Comparison of ENCODE assay signal across 15 cellular contexts in the genomic region with DNA sequence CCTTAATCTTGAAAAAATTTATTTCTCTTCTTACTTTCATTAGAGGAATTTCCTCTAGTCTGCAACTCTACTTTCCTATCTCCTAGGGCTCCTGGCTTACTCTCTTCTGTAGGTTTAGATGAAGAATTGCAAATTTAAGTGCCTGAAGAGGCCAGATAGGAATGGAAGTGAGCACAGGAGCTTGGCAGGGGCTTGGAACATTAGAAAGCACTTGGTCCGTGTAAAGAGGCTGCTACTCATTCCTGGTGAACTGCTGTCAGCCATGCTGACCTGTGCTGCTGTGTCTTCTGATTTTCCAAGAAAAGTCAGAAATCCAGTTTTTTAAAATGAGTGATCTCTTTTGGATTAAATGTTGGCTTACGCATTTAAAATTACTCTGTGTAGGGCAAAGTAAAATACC.
DNase-seq lines count a peak whose midpoint lies in the region; ATAC-seq and TF ChIP-seq lines count a peak whose summit lies in the region.
"Had no signal": no experiment of that assay in that cellular context is flagged by ENCODE, and none has a peak within 500 bp of the region (broad histone marks: within the 10 kb centered on the region; RNA-seq: fewer than 3 reads in every experiment).

No MANE protein-coding gene starts in this region.

- H3K36me3 Mint-ChIP-seq in endothelial cell (ENCODE audit: low read depth, unreplicated experiment) (no peaks in the 10 kb centered on the region), neural progenitor cell (peaks cover 2% of the 10 kb centered on the region), nephron progenitor cell (ENCODE audit: low read depth) (no peaks in the 10 kb centered on the region)
- H3K36me3 Mint-ChIP-seq: CD4-positive, alpha-beta memory T cell had no signal

- no peaks in the 10 kb centered on the region for H3K9me3 ChIP-seq in left ventricle myocardium inferior (replicated peaks)
- H3K9me3 ChIP-seq in heart right ventricle: no peaks in the 10 kb centered on the region
- H3K9me3 ChIP-seq in neural progenitor cell (ENCODE audit: low read depth): no peaks in the 10 kb centered on the region
- no peaks in the 10 kb centered on the region for H3K9me3 ChIP-seq in vagina

- H3K4me3 ChIP-seq in left ventricle myocardium inferior (no peak overlapping the region), heart right ventricle (no peak overlapping the region), neural progenitor cell (no peak overlapping the region), vagina (no peak overlapping the region)

- H3K9me3 Mint-ChIP-seq in endothelial cell (ENCODE audit: unreplicated experiment): no peaks in the 10 kb centered on the region
- H3K9me3 Mint-ChIP-seq in neural progenitor cell: no peaks in the 10 kb centered on the region
- H3K9me3 Mint-ChIP-seq in nephron progenitor cell: peaks cover 7% of the 10 kb centered on the region
- H3K9me3 Mint-ChIP-seq: CD4-positive, alpha-beta memory T cell; HFFc6 had no signal

- DNase-seq in left ventricle myocardium inferior (no peak), heart right ventricle (no peak), endothelial cell (ENCODE audit: low spot score) (no peak), neural progenitor cell (ENCODE audit: low spot score) (no peak), vagina (ENCODE audit: extremely low spot score in 2 of 2) (no peak), nephron progenitor cell (no peak)
- DNase-seq in activated CD4-positive, CD25-positive, alpha-beta regulatory T cell treated with anti-CD3 and anti-CD28 coated beads, Interleukin-2, amount 50 U/mL, for 72 hours: no peak
- DNase-seq: ACHN; CD4-positive, alpha-beta memory T cell; DMS79 treated with DMSO at 0.1 percent for 48 hours; EL; HCEC 1CT; HFFc6 had no signal

- H3F3A ChIP-seq in neural progenitor cell (ENCODE audit: low read depth): no peaks in the 10 kb centered on the region

- H4K20me1 ChIP-seq in neural progenitor cell (ENCODE audit: low read depth): no peaks in the 10 kb centered on the region

- H3K27me3 Mint-ChIP-seq in endothelial cell (ENCODE audit: unreplicated experiment): no peaks in the 10 kb centered on the region
- H3K27me3 Mint-ChIP-seq in neural progenitor cell (ENCODE audit: insufficient read depth, low read depth): peaks cover 2% of the 10 kb centered on the region
- peaks cover 5% of the 10 kb centered on the region for H3K27me3 Mint-ChIP-seq in nephron progenitor cell (ENCODE audit: low read depth, poor library complexity)

- H3K4me2 ChIP-seq in neural progenitor cell: no peak overlapping the region

- H3K27me3 ChIP-seq in left ventricle myocardium inferior (ENCODE audit: low read depth) (no peaks in the 10 kb centered on the region), heart right ventricle (no peaks in the 10 kb centered on the region), neural progenitor cell (no peaks in the 10 kb centered on the region), vagina (no peaks in the 10 kb centered on the region)

- WGBS in heart right ventricle, 2 donors: 66 to 68% methylated on average over 2 of the region's 2 CpGs

- H3K79me2 ChIP-seq in neural progenitor cell (ENCODE audit: low read depth): no peaks in the 10 kb centered on the region

- H3K27ac ChIP-seq in left ventricle myocardium inferior (replicated peaks) (peak overlapping the region; percentile 4), heart right ventricle (peak overlapping the region in 2 of 10 donors; percentile 27 to 32), neural progenitor cell (no peak overlapping the region), vagina (no peak overlapping the region)
- H3K27ac ChIP-seq: C4-2B had no signal

- no peak overlapping the region for H3K4me3 Mint-ChIP-seq in endothelial cell (ENCODE audit: unreplicated experiment)
- no peak overlapping the region for H3K4me3 Mint-ChIP-seq in neural progenitor cell
- no peak overlapping the region for H3K4me3 Mint-ChIP-seq in nephron progenitor cell
- H3K4me3 Mint-ChIP-seq: CD4-positive, alpha-beta memory T cell; HFFc6 had no signal

- TF ChIP-seq CTCF in left ventricle myocardium inferior (IDR thresholded peaks at IDR 0.05; ENCODE audit: borderline replicate concordance): no peak
- no peak for TF ChIP-seq CTCF in heart right ventricle (IDR thresholded peaks at IDR 0.05)
- no peak for TF ChIP-seq CTCF in endothelial cell (IDR thresholded peaks at IDR 0.05; ENCODE audit: unreplicated experiment)
- no peak for TF ChIP-seq CTCF in neural progenitor cell (IDR thresholded peaks at IDR 0.05)
- no peak for TF ChIP-seq CTCF in vagina (IDR thresholded peaks at IDR 0.05)
- TF ChIP-seq CTCF in nephron progenitor cell (IDR thresholded peaks at IDR 0.05): no peak

- peak overlapping the region; percentile 67 for H2AFZ ChIP-seq in neural progenitor cell (replicated peaks)

- ATAC-seq in heart right ventricle: no peak
- ATAC-seq: HepG2 had no signal

- no peak overlapping the region for H3K9ac ChIP-seq in neural progenitor cell

- peaks cover 34% of the 10 kb centered on the region for H3K4me1 Mint-ChIP-seq in endothelial cell (ENCODE audit: unreplicated experiment)
- H3K4me1 Mint-ChIP-seq in neural progenitor cell: peaks cover 6% of the 10 kb centered on the region
- H3K4me1 Mint-ChIP-seq in nephron progenitor cell: peaks cover 33% of the 10 kb centered on the region
- H3K4me1 Mint-ChIP-seq: CD4-positive, alpha-beta memory T cell had no signal

- H3K4me1 ChIP-seq in left ventricle myocardium inferior (peaks cover 22% of the 10 kb centered on the region), heart right ventricle (peaks cover 0 to 28% (median 13%) of the 10 kb centered on the region in 9 donors), neural progenitor cell (peaks cover 3% of the 10 kb centered on the region), vagina (peaks cover 8% of the 10 kb centered on the region)

- TF ChIP-seq POLR2A in vagina (IDR thresholded peaks at IDR 0.05): no peak

- H3K27ac Mint-ChIP-seq in endothelial cell (ENCODE audit: unreplicated experiment) (peak overlapping the region; percentile 90), neural progenitor cell (no peak overlapping the region), nephron progenitor cell (no peak overlapping the region)
- H3K27ac Mint-ChIP-seq: CD4-positive, alpha-beta memory T cell; HFFc6 had no signal

- H3K36me3 ChIP-seq in left ventricle myocardium inferior (no peaks in the 10 kb centered on the region), heart right ventricle (no peaks in the 10 kb centered on the region), neural progenitor cell (no peaks in the 10 kb centered on the region), vagina (no peaks in the 10 kb centered on the region)

- intact Hi-C loops in left ventricle myocardium inferior (cut with micrococcal nuclease): no loop called here
- intact Hi-C loops in heart right ventricle (cut with DNase I): loop anchor here in 5 of 10 donors (10.0 kb wide), 3 partner anchors 625 to 1065 kb away; no protein-coding TSS in a partner anchor
- intact Hi-C loops in vagina (cut with DNase I): loop anchor here (10.0 kb wide), 2 partner anchors 1035 to 1065 kb away; no protein-coding TSS in a partner anchor
